In the genomic region with DNA sequence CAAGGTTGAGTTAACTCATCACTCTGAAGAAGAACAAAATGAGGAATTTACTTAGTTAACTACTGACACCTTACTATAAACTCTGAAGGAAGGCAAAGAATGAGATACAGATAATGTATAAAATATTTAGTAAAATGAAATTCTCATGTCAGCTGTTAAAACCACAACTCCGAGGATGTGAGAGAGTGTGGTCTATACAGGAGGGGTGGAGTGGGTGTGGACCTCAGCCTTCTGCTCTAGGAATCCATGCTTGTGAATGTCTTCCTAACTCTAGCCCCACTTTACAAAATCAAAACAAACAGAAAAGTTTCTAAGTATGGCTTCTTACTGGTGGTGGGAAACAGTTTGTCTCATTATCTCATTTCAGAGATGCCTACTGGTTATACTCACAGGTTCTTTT, we compare ENCODE assay signal across 27 cellular contexts. TPM values are rescaled to one million over a fixed set of nuclear protein-coding genes. Genes with fewer than 3 reads are reported as not detected.
DNase-seq lines count a peak whose midpoint lies in the region; ATAC-seq, FAIRE-seq and TF ChIP-seq lines count a peak whose summit lies in the region.
"Had no signal": no experiment of that assay in that cellular context is flagged by ENCODE, and none has a peak within 500 bp of the region (broad histone marks: within the 10 kb centered on the region; RNA-seq: fewer than 3 reads in every experiment).

No MANE protein-coding gene starts in this region.

- H3K9ac ChIP-seq in keratinocyte (ENCODE audit: control insufficient read depth, extremely low read depth, insufficient read depth, low read length): peak overlapping the region; percentile 51
- H3K9ac ChIP-seq: BLaER1 treated with 17β-estradiol and CSF1 and Interleukin-3, amounts not matched to agents 10 nM and 100 nM had no signal

- peak overlapping the region; percentile 64 for H3K4me2 ChIP-seq in keratinocyte (ENCODE audit: control insufficient read depth, extremely low read depth, insufficient read depth, low read depth, low read length)
- H3K4me2 ChIP-seq: A549, GM23338 had no signal

- H3K9me1 ChIP-seq in keratinocyte (ENCODE audit: control insufficient read depth, extremely low read depth, insufficient read depth, low read length): peaks cover 3% of the 10 kb centered on the region

- H4K20me1 ChIP-seq in keratinocyte (ENCODE audit: control insufficient read depth, extremely low read depth, insufficient read depth, low read length): no peaks in the 10 kb centered on the region
- H4K20me1 ChIP-seq: BLaER1 treated with 17β-estradiol and CSF1 and Interleukin-3, amounts not matched to agents 10 nM and 100 nM had no signal

- H3K4me1 ChIP-seq in RWPE2 (ENCODE audit: insufficient read depth, poor library complexity, severe bottlenecking) (peaks cover 52% of the 10 kb centered on the region), keratinocyte (ENCODE audit: control insufficient read depth, extremely low read depth, insufficient read depth, low read length) (peaks cover 53% of the 10 kb centered on the region), vagina (peaks cover 5% of the 10 kb centered on the region)
- H3K4me1 ChIP-seq: A549 had no signal

- H3K36me3 ChIP-seq in RWPE2 (ENCODE audit: low read depth) (0 out of 2 replicates have a peak, but pooled peaks cover 3% of the 10 kb centered on the region), keratinocyte (ENCODE audit: control insufficient read depth in 2 of 2, extremely low read depth in 1 of 2, insufficient read depth in 2 of 2, low read length in 2 of 2) (peaks cover 0 to 4% of the 10 kb centered on the region in 2 experiments), vagina (no peaks in the 10 kb centered on the region)
- H3K36me3 ChIP-seq: BLaER1 treated with 17β-estradiol and CSF1 and Interleukin-3, amounts not matched to agents 10 nM and 100 nM; MG63 had no signal

- ATAC-seq in RWPE2 (ENCODE audit: low read depth): no peak
- ATAC-seq in effector memory CD8-positive, alpha-beta T cell (replicated peaks): peak; percentile 78
- ATAC-seq: A549, GM23338 had no signal

- H3K36me3 Mint-ChIP-seq in effector memory CD8-positive, alpha-beta T cell (ENCODE audit: insufficient read depth): no peaks in the 10 kb centered on the region
- H3K36me3 Mint-ChIP-seq: CD4-positive, alpha-beta memory T cell had no signal

- peaks cover 70% of the 10 kb centered on the region for H3K79me2 ChIP-seq in keratinocyte (ENCODE audit: control insufficient read depth, insufficient read depth, low read length)

- H3K4me1 Mint-ChIP-seq in effector memory CD8-positive, alpha-beta T cell (ENCODE audit: low read depth in 2 of 2): peaks cover 16 to 20% of the 10 kb centered on the region in 2 donors

- no peak for TF ChIP-seq POLR2A in vagina (IDR thresholded peaks at IDR 0.05)

- H3K4me3 ChIP-seq in RWPE2 (ENCODE audit: severe bottlenecking) (no peak overlapping the region), keratinocyte (ENCODE audit: control insufficient read depth in 2 of 3, extremely low read depth in 1 of 3, insufficient read depth in 2 of 3, low read depth in 1 of 3, low read length in 3 of 3) (peak overlapping the region in 2 of 3 experiments; percentile 7 to 18), vagina (no peak overlapping the region)
- H3K4me3 ChIP-seq: A549; BLaER1 treated with 17β-estradiol and CSF1 and Interleukin-3, amounts not matched to agents 10 nM and 100 nM; GM23338; MG63 had no signal

- H3K27me3 Mint-ChIP-seq in effector memory CD8-positive, alpha-beta T cell: peaks cover 12 to 33% of the 10 kb centered on the region in 2 donors

- no peaks in the 10 kb centered on the region for H3K9me3 Mint-ChIP-seq in effector memory CD8-positive, alpha-beta T cell
- H3K9me3 Mint-ChIP-seq: CD4-positive, alpha-beta memory T cell; GM23338; H9 had no signal

- peak overlapping the region; percentile 14 to 46 for H3K4me3 Mint-ChIP-seq in effector memory CD8-positive, alpha-beta T cell
- H3K4me3 Mint-ChIP-seq: CD4-positive, alpha-beta memory T cell; GM23338; H9 had no signal

- H3K9me3 ChIP-seq in RWPE2 (ENCODE audit: severe bottlenecking): no peaks in the 10 kb centered on the region
- no peaks in the 10 kb centered on the region for H3K9me3 ChIP-seq in keratinocyte (ENCODE audit: control insufficient read depth, low read depth, low read length)
- no peaks in the 10 kb centered on the region for H3K9me3 ChIP-seq in vagina
- H3K9me3 ChIP-seq: A549, MG63 had no signal

- dilution Hi-C loops in keratinocyte (cut with MboI; ENCODE audit: extremely low pct_ligation_motif_present, low sequenced_read_pairs): no loop called here

- no peak for DNase-seq in RWPE2 (ENCODE audit: low spot score)
- no peak for DNase-seq in effector memory CD8-positive, alpha-beta T cell
- no peak for DNase-seq in keratinocyte (ENCODE audit: low read depth, low spot score)
- no peak for DNase-seq in vagina (ENCODE audit: extremely low spot score in 2 of 2)
- no peak for DNase-seq in NCI-H446 treated with DMSO at 0.1 percent for 48 hours (lab: John Stamatoyannopoulos, UW)
- DNase-seq in activated CD4-positive, alpha-beta T cell treated with anti-CD3 and anti-CD28 coated beads, Interleukin-2, amount 50 U/mL, for 1 hour: no peak
- no peak for DNase-seq in posterior vena cava (ENCODE audit: low spot score)
- DNase-seq: AML-193; CD4-positive, alpha-beta memory T cell; COR-L47; DMS53; H9; KBM-7; MG63; NCI-H1105 treated with DMSO at 0.1 percent for 48 hours; NCI-H2029; NCI-H526 treated with DMSO at 0.1 percent for 48 hours; RPMI8226; SHP77 treated with DMSO at 0.1 percent for 48 hours had no signal

- H3K27me3 ChIP-seq in RWPE2 (ENCODE audit: insufficient read depth, poor library complexity, severe bottlenecking): no peaks in the 10 kb centered on the region
- no peaks in the 10 kb centered on the region for H3K27me3 ChIP-seq in keratinocyte (ENCODE audit: control insufficient read depth, extremely low read depth, insufficient read depth, low read length)
- no peaks in the 10 kb centered on the region for H3K27me3 ChIP-seq in vagina
- H3K27me3 ChIP-seq: BLaER1 treated with 17β-estradiol and CSF1 and Interleukin-3, amounts not matched to agents 10 nM and 100 nM; MG63 had no signal

- TF ChIP-seq CTCF in RWPE2 (IDR thresholded peaks at IDR 0.05; ENCODE audit: poor library complexity, severe bottlenecking) (no peak), keratinocyte (optimal IDR thresholded peaks at IDR 0.05 in 1 of 3, IDR thresholded peaks at IDR 0.05 in 1 of 3, conservative IDR thresholded peaks at IDR 0.05 in 1 of 3; ENCODE audit: extremely low read depth in 1 of 3, insufficient read depth in 2 of 3, low read length in 3 of 3) (no peak), vagina (IDR thresholded peaks at IDR 0.05) (no peak)

- H3K27ac Mint-ChIP-seq in effector memory CD8-positive, alpha-beta T cell: peak overlapping the region; percentile 3 to 85
- H3K27ac Mint-ChIP-seq: GM23338, H9 had no signal

- intact Hi-C loops in vagina (cut with DNase I) (no loop called here), posterior vena cava (cut with DNase I) (no loop called here)

- no peak overlapping the region for H2AFZ ChIP-seq in keratinocyte (ENCODE audit: control insufficient read depth, low read length)
- H2AFZ ChIP-seq: GM23338 had no signal

- no peak for FAIRE-seq in keratinocyte (lab: Jason Lieb, UNC)
- FAIRE-seq: A549, GM18507, HTR-8/SVneo had no signal

- peak overlapping the region; percentile 94 for H3K27ac ChIP-seq in RWPE2 (ENCODE audit: poor library complexity, severe bottlenecking)
- H3K27ac ChIP-seq in keratinocyte (ENCODE audit: control insufficient read depth, insufficient read depth, low read length): peak overlapping the region; percentile 84
- peak overlapping the region; percentile 2 for H3K27ac ChIP-seq in vagina
- H3K27ac ChIP-seq: A549; BLaER1 treated with 17β-estradiol and CSF1 and Interleukin-3, amounts not matched to agents 10 nM and 100 nM had no signal

RNA-seq across cellular contexts. Expression of gene PPP1R14C, which starts 14.2 kb away (rescaled TPM):
- 35.4 to 50.6 TPM (median 43.7 TPM) in 3 replicates for polyA plus RNA-seq in keratinocyte
- 116 TPM for polyA plus RNA-seq in keratinocyte (2011; ENCODE audit: low read depth)
- polyA plus RNA-seq in keratinocyte (2011; cell fraction: cytosol; rRNA removed): 44.1 and 64.6 TPM in 2 replicates
- 28.6 and 39.7 TPM in 2 replicates for polyA plus RNA-seq in keratinocyte (2011; cell fraction: nucleus; rRNA removed)
- 39.7 and 113 TPM in 2 replicates for polyA plus RNA-seq in keratinocyte (2012; ENCODE audit: low replicate concordance)
- polyA minus RNA-seq in keratinocyte: 6.7 to 26.4 TPM (median 23.0 TPM) in 3 replicates
- polyA minus RNA-seq in keratinocyte (2011; cell fraction: cytosol; rRNA and poly(A)+ RNA removed): 26.1 TPM
- polyA minus RNA-seq in keratinocyte (2011; cell fraction: nucleus; rRNA and poly(A)+ RNA removed): 12.0 and 20.9 TPM in 2 replicates
- 23.8 TPM for total RNA-seq in vagina
- total RNA-seq in posterior vena cava: 1 to 10 TPM in 1 of 2 donors, not detected in 1; 1.2 TPM
- total RNA-seq: CD4-positive, alpha-beta memory T cell; G401; LHCN-M2; NCI-H460 had no signal
- polyA plus RNA-seq: CD4-positive, alpha-beta memory T cell had no signal

Comparison
In these comparisons a context has a peak if more than half of its experiments do, and no peak if none do; other contexts are left out.
1. H3K27ac ChIP-seq: peak in every context shown above with its lines; median percentile 94 in RWPE2; 84 in keratinocyte; 2 in vagina.
2. H3K4me3 ChIP-seq: peak in keratinocyte (2 of 3); none in RWPE2 (single experiment) and vagina (0 of 2).
3. RNA of gene PPP1R14C, which starts 14.2 kb away (total RNA-seq): 23.8 TPM in vagina (single experiment); 1.2 TPM in posterior vena cava; every median in the first group is over 10 times any median in the second.